24 cellular contexts compared by ENCODE assay signal in the genomic region with DNA sequence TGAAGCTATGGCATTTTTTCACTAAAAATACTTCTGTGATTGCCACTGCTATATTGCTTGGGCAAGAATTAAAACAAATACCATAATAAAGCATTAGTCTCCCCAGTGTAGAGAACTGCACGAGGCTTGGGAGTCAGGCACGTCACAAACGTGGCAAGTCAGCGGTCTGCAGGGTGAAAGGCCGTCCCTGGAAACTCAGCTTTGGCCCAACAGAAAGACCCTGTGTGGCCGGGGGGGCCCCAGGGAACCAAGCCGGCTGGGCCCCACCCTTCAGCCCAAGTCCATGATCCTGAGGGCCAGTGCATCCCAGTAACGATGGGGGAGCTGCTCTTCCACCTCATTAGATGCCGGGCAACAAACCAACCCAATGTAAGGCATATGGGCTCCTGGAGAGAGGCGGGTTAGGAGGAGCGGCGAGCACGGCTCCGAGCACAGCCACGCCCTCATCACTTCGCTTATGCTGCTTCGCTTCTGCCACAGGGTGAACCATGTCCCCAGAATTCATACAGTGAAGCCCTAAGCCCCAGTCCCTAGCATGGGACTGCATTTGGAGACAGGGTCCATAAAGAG. TPM values are rescaled to one million over a fixed set of nuclear protein-coding genes. Genes with fewer than 3 reads are reported as not detected.
DNase-seq lines count a peak whose midpoint lies in the region; ATAC-seq and TF ChIP-seq lines count a peak whose summit lies in the region.
"Had no signal": no experiment of that assay in that cellular context is flagged by ENCODE, and none has a peak within 500 bp of the region (broad histone marks: within the 10 kb centered on the region; RNA-seq: fewer than 3 reads in every experiment).

No MANE protein-coding gene starts in this region.

- no peak for DNase-seq in activated T-cell treated with anti-CD3 and anti-CD28 coated beads, Interleukin-2, amount 50 U/mL, for 24 hours
- no peak for DNase-seq in activated T-cell treated with anti-CD3 and anti-CD28 coated beads for 4 hours
- DNase-seq in NCI-H446 treated with DMSO at 0.1 percent for 48 hours (lab: John Stamatoyannopoulos, UW): peak; percentile 86
- DNase-seq in lower lobe of right lung: peak; percentile 9
- DNase-seq in RKO (ENCODE audit: low spot score): no peak
- DNase-seq in ovary: no peak
- DNase-seq: COR-L47, DMS79 treated with DMSO at 0.1 percent for 48 hours, H9, HFFc6, Kasumi-1, NCI-H1417, NCI-H1694 treated with DMSO at 0.1 percent for 48 hours, NCI-H2081 treated with DMSO at 0.1 percent for 48 hours, NCI-H2171 treated with DMSO at 0.1 percent for 48 hours, NCI-H526 treated with DMSO at 0.1 percent for 48 hours, OCI-M1 had no signal

- H3K27ac Mint-ChIP-seq in activated T-cell treated with anti-CD3 and anti-CD28 coated beads, Interleukin-2, amount 50 U/mL, for 24 hours: peak overlapping the region; percentile 71
- H3K27ac Mint-ChIP-seq: HFFc6 had no signal

- H3K36me3 Mint-ChIP-seq in activated T-cell treated with anti-CD3 and anti-CD28 coated beads, Interleukin-2, amount 50 U/mL, for 24 hours (ENCODE audit: low read depth): peaks cover 97% of the 10 kb centered on the region

- no peak overlapping the region for H3K4me3 Mint-ChIP-seq in activated T-cell treated with anti-CD3 and anti-CD28 coated beads, Interleukin-2, amount 50 U/mL, for 24 hours
- H3K4me3 Mint-ChIP-seq: B cell, CD14-positive monocyte, H9, HFFc6 had no signal

- H3K36me3 ChIP-seq in lower lobe of right lung: peaks cover 80% of the 10 kb centered on the region
- no peaks in the 10 kb centered on the region for H3K36me3 ChIP-seq in ovary
- H3K36me3 ChIP-seq: SJSA1 had no signal

- TF ChIP-seq EP300 in ovary (IDR thresholded peaks at IDR 0.05): no peak

- H3K9me3 Mint-ChIP-seq in activated T-cell treated with anti-CD3 and anti-CD28 coated beads, Interleukin-2, amount 50 U/mL, for 24 hours: no peaks in the 10 kb centered on the region
- H3K9me3 Mint-ChIP-seq: H9, HFFc6 had no signal

- TF ChIP-seq POLR2A in ovary (IDR thresholded peaks at IDR 0.05): no peak

- H3K9me3 ChIP-seq in lower lobe of right lung (no peaks in the 10 kb centered on the region), ovary (no peaks in the 10 kb centered on the region)
- H3K9me3 ChIP-seq: A549, SJSA1 had no signal

- H3K4me1 ChIP-seq in lower lobe of right lung: no peaks in the 10 kb centered on the region
- no peaks in the 10 kb centered on the region for H3K4me1 ChIP-seq in ovary (ENCODE audit: insufficient read depth)
- H3K4me1 ChIP-seq: A549, SJSA1 had no signal

- ATAC-seq in lower lobe of right lung: no peak
- ATAC-seq in HG03108 (IDR thresholded peaks at IDR 0.05; ENCODE audit: unreplicated experiment): no peak
- ATAC-seq: A549, GM12878, Right ventricle myocardium inferior had no signal

- TF ChIP-seq CTCF in lower lobe of right lung (IDR thresholded peaks at IDR 0.05) (no peak), ovary (IDR thresholded peaks at IDR 0.05) (no peak)

- H3K27ac ChIP-seq in lower lobe of right lung (no peak overlapping the region), ovary (no peak overlapping the region)
- H3K27ac ChIP-seq: A549, SJSA1 had no signal

- no peaks in the 10 kb centered on the region for H3K27me3 Mint-ChIP-seq in activated T-cell treated with anti-CD3 and anti-CD28 coated beads, Interleukin-2, amount 50 U/mL, for 24 hours
- H3K27me3 Mint-ChIP-seq: B cell had no signal

- 93 to 94% (median 94%) methylated on average over 17 of the region's 17 CpGs for WGBS in ovary, 3 donors

- no peak overlapping the region for H3K4me3 ChIP-seq in lower lobe of right lung
- no peak overlapping the region for H3K4me3 ChIP-seq in ovary
- H3K4me3 ChIP-seq: A549, GM12878, SJSA1 had no signal

- H3K4me1 Mint-ChIP-seq in activated T-cell treated with anti-CD3 and anti-CD28 coated beads, Interleukin-2, amount 50 U/mL, for 24 hours (ENCODE audit: low read depth): peaks cover 34% of the 10 kb centered on the region
- H3K4me1 Mint-ChIP-seq: B cell, CD14-positive monocyte, H9 had no signal

- intact Hi-C loops in lower lobe of right lung (cut with DNase I) (no loop called here), ovary (cut with DNase I) (no loop called here)

- H3K27me3 ChIP-seq in lower lobe of right lung (ENCODE audit: low read depth) (no peaks in the 10 kb centered on the region), ovary (no peaks in the 10 kb centered on the region)
- H3K27me3 ChIP-seq: SJSA1 had no signal

RNA-seq across cellular contexts. Expression of gene GPR68, which starts 50.9 kb away (rescaled TPM):
- total RNA-seq in lower lobe of right lung: 3.4 TPM
- under 1 TPM in 6 of 7 donors, not detected in 1; 0.17 to 0.57 (median 0.33) TPM for total RNA-seq in ovary
- polyA plus RNA-seq in ovary: under 1 TPM; 0.40 to 0.45 TPM
- total RNA-seq: SJSA1 had no signal

Comparison
In these comparisons a context has a peak if more than half of its experiments do, and no peak if none do; other contexts are left out.
1. DNase-seq: peak in NCI-H446 treated with DMSO at 0.1 percent for 48 hours (single experiment) and lower lobe of right lung (single experiment); none in activated T-cell treated with anti-CD3 and anti-CD28 coated beads, Interleukin-2, amount 50 U/mL, for 24 hours (single experiment), activated T-cell treated with anti-CD3 and anti-CD28 coated beads for 4 hours (single experiment), RKO (single experiment) and ovary (0 of 5).